In the genomic region with DNA sequence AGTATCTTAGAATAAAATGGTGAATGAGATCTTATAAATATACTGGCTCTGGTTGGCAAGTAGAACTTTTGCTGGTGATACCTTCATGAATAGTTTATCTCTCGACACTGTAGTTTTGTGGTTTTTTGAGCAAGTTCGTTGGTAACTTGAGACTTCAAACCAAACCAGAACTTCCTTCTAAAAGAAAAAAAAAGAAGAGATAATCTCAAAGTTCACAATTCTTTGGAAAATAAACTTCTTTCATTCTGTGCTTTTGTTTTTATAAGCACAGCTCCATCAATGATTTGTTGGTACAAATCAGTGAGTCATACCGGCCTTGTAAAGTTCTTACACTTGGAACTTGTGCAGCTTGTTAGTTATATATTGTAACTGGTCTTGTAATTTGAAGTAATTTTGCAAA, we compare ENCODE assay signal across 9 cellular contexts.
DNase-seq lines count a peak whose midpoint lies in the region; ATAC-seq lines count a peak whose summit lies in the region.
"Had no signal": no experiment of that assay in that cellular context is flagged by ENCODE, and none has a peak within 500 bp of the region (broad histone marks: within the 10 kb centered on the region; RNA-seq: fewer than 3 reads in every experiment).

No MANE protein-coding gene starts in this region.

- H3K9ac ChIP-seq in endocrine pancreas (ENCODE audit: control insufficient read depth, insufficient read depth, low read length) = no peak overlapping the region
- no peak overlapping the region for H3K9ac ChIP-seq in rectal smooth muscle tissue (ENCODE audit: low read length)

- ATAC-seq in GM18909 (IDR thresholded peaks at IDR 0.05; ENCODE audit: poor library complexity, unreplicated experiment) = no peak
- no peak for ATAC-seq in GM18858 (IDR thresholded peaks at IDR 0.05; ENCODE audit: unreplicated experiment)

- H3K27ac ChIP-seq in rectal smooth muscle tissue (ENCODE audit: low read depth, low read length) = peak overlapping the region; percentile 99

- intact Hi-C loops in posterior cingulate gyrus (cut with DNase I) = no loop called here

- no peaks in the 10 kb centered on the region for H3K9me3 ChIP-seq in endocrine pancreas (ENCODE audit: control insufficient read depth, low read length)

- no peaks in the 10 kb centered on the region for H3K27me3 ChIP-seq in endocrine pancreas (ENCODE audit: control insufficient read depth, insufficient read depth, low read length)
- no peaks in the 10 kb centered on the region for H3K27me3 ChIP-seq in rectal smooth muscle tissue (ENCODE audit: control insufficient read depth, insufficient read depth, low read length)

- no peaks in the 10 kb centered on the region for H3K36me3 ChIP-seq in endocrine pancreas (ENCODE audit: control insufficient read depth, insufficient read depth, low read length)
- H3K36me3 ChIP-seq in rectal smooth muscle tissue (ENCODE audit: control insufficient read depth, insufficient read depth, low read length) = no peaks in the 10 kb centered on the region

- DNase-seq in RKO (ENCODE audit: low spot score) (peak; percentile 29), posterior cingulate gyrus (no peak), NCI-H2029 treated with DMSO at 0.1 percent for 48 hours (lab: John Stamatoyannopoulos, UW) (no peak)
- DNase-seq: NCI-H526 treated with DMSO at 0.1 percent for 48 hours had no signal

- H3K4me1 ChIP-seq in endocrine pancreas (ENCODE audit: control insufficient read depth, insufficient read depth, low read length) (peaks cover 26% of the 10 kb centered on the region), rectal smooth muscle tissue (ENCODE audit: control insufficient read depth, insufficient read depth, low read length) (peaks cover 25% of the 10 kb centered on the region)

- H3K4me3 ChIP-seq in GM08714 (ENCODE audit: low read length) = peak overlapping the region; percentile 100; the same call in 1 of the 2 replicates
- H3K4me3 ChIP-seq in endocrine pancreas (ENCODE audit: control insufficient read depth, insufficient read depth, low read length) = peak overlapping the region; percentile 87
- H3K4me3 ChIP-seq in rectal smooth muscle tissue (ENCODE audit: low read length) = peak overlapping the region; percentile 28

Comparison
In these comparisons a context has a peak if more than half of its experiments do, and no peak if none do; other contexts are left out.
1. H3K4me3 ChIP-seq: peak in every context shown above with its lines; median percentile 100 in GM08714; 87 in endocrine pancreas; 28 in rectal smooth muscle tissue.